Comparison of ENCODE assay signal across 17 cellular contexts in the genomic region with DNA sequence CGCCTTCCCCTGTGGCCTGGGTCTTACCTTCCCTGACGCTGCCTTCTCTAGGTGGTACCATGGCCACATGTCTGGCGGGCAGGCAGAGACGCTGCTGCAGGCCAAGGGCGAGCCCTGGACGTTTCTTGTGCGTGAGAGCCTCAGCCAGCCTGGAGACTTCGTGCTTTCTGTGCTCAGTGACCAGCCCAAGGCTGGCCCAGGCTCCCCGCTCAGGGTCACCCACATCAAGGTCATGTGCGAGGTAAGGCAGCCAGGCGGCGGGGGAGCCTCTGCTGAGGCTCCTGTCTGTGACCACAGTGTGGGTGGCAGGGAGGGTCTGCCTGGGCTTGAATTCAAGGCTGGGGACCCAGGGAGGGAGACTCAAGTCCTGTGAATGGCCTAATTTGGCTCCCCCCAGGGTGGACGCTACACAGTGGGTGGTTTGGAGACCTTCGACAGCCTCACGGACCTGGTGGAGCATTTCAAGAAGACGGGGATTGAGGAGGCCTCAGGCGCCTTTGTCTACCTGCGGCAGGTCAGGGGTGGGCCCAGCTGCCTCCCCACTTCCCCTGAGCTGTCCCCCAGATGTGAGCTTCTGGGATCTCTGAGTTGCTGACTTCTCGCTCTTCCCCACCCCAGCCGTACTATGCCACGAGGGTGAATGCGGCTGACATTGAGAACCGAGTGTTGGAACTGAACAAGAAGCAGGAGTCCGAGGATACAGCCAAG. TPM values are rescaled to one million over a fixed set of nuclear protein-coding genes. Genes with fewer than 3 reads are reported as not detected.
A peak's percentile ranks its signal among the peaks of the same experiment; 100 is the strongest.
DNase-seq lines count a peak whose midpoint lies in the region; ATAC-seq and TF ChIP-seq lines count a peak whose summit lies in the region.
"Had no signal": no experiment of that assay in that cellular context is flagged by ENCODE, and none has a peak within 500 bp of the region (broad histone marks: within the 10 kb centered on the region; RNA-seq: fewer than 3 reads in every experiment).

No MANE protein-coding gene starts in this region.

- no peak overlapping the region for H2BK120ac ChIP-seq in H9 (ENCODE audit: low read depth, low read length, poor library complexity, severe bottlenecking)

- H3K23me2 ChIP-seq in H9 (ENCODE audit: insufficient read length, low read depth, low read length, poor library complexity, severe bottlenecking): no peaks in the 10 kb centered on the region

- no peak for TF ChIP-seq EP300 in SK-N-SH (IDR thresholded peaks at IDR 0.05; ENCODE audit: borderline replicate concordance in 1 of 2, low read depth in 1 of 2, low read length in 1 of 2)

- no peak overlapping the region for H3K23ac ChIP-seq in H9 (ENCODE audit: insufficient read length, low read depth, low read length)

- no peaks in the 10 kb centered on the region for H3K79me1 ChIP-seq in H9 (ENCODE audit: insufficient read depth, low read depth, low read length, poor library complexity, severe bottlenecking)

- no peak overlapping the region for H2BK15ac ChIP-seq in H9 (ENCODE audit: low read depth, low read length)

- H3K18ac ChIP-seq in H9 (ENCODE audit: insufficient read length, low read depth, low read length): no peak overlapping the region

- H3K79me2 ChIP-seq in SK-N-SH (ENCODE audit: insufficient read depth): no peaks in the 10 kb centered on the region
- H3K79me2 ChIP-seq in MM.1S (ENCODE audit: low read length): peaks cover 92% of the 10 kb centered on the region
- no peaks in the 10 kb centered on the region for H3K79me2 ChIP-seq in H9 (ENCODE audit: insufficient read depth, low read length)

- H2BK5ac ChIP-seq in H9 (ENCODE audit: insufficient read length, low read length): no peak overlapping the region

- peak overlapping the region; percentile 96 for H3K4me3 Mint-ChIP-seq in stimulated activated memory B cell treated with anti-CD40 and anti-IgM and Interleukin-4, amounts not matched to agents 10 μg/mL and 1 μg/mL and 100 μg/mL, for 72 hours
- H3K4me3 Mint-ChIP-seq in H9: no peak overlapping the region

- no peak for ATAC-seq in SK-N-SH treated with all-trans-retinoic acid at 6 μM for 48 hours
- no peak for ATAC-seq in stimulated activated memory B cell treated with anti-CD40 and anti-IgM and Interleukin-4, amounts not matched to agents 10 μg/mL and 1 μg/mL and 100 μg/mL, for 72 hours
- no peak for ATAC-seq in GM21515 (IDR thresholded peaks at IDR 0.05; ENCODE audit: unreplicated experiment)

- no peak overlapping the region for H2BK20ac ChIP-seq in H9 (ENCODE audit: low read depth, low read length, poor library complexity, severe bottlenecking)

- H3K9me2 ChIP-seq in SK-N-SH (no peaks in the 10 kb centered on the region), MM.1S (replicated peaks; ENCODE audit: insufficient read depth, low read length) (no peaks in the 10 kb centered on the region)

- no peak overlapping the region for H2AK5ac ChIP-seq in H9 (ENCODE audit: insufficient read length, low read length)

- peak; percentile 24 for DNase-seq in SK-N-SH
- no peak for DNase-seq in MM.1S
- DNase-seq in effector memory CD4-positive, alpha-beta T cell: no peak
- no peak for DNase-seq in H7
- no peak for DNase-seq in H9
- DNase-seq: activated gamma-delta T cell treated with Interleukin-2 at 50 U/mL for 16 hours; effector CD4-positive, alpha-beta T cell; GM23248; NCI-H2029; OCI-M1 had no signal

- H3K4me2 ChIP-seq in SK-N-SH (no peak overlapping the region), MM.1S (ENCODE audit: low read depth, low read length) (no peak overlapping the region), H9 (ENCODE audit: insufficient read depth, insufficient read length, low read length) (no peak overlapping the region)

- H3K14ac ChIP-seq in H9 (ENCODE audit: insufficient read depth, low read length): no peak overlapping the region

- H3K36me3 Mint-ChIP-seq in stimulated activated memory B cell treated with anti-CD40 and anti-IgM and Interleukin-4, amounts not matched to agents 10 μg/mL and 1 μg/mL and 100 μg/mL, for 72 hours: peaks cover 75% of the 10 kb centered on the region
- peaks cover 0 to 6% (median 0%) of the 10 kb centered on the region in 3 experiments; a peak in 4 of 7 replicates for H3K36me3 Mint-ChIP-seq in H9 (ENCODE audit: insufficient read depth in 1 of 3, low read depth in 3 of 3)

- no peak overlapping the region for H2BK12ac ChIP-seq in H9 (ENCODE audit: insufficient read length, low read depth, low read length)

- no peaks in the 10 kb centered on the region for H3K4me1 ChIP-seq in SK-N-SH (ENCODE audit: control insufficient read depth in 1 of 2, insufficient read depth in 2 of 2, low read depth in 1 of 2, low read length in 1 of 2)
- peaks cover 76% of the 10 kb centered on the region for H3K4me1 ChIP-seq in MM.1S (ENCODE audit: low read length)
- H3K4me1 ChIP-seq in effector memory CD4-positive, alpha-beta T cell (ENCODE audit: control insufficient read depth, insufficient read depth, low read length, poor library complexity, severe bottlenecking): peaks cover 81% of the 10 kb centered on the region
- H3K4me1 ChIP-seq in H9 (ENCODE audit: insufficient read depth, low read length): peaks cover 2% of the 10 kb centered on the region; the same call in 1 of the 2 replicates

- peak overlapping the region; percentile 98 for H3K27ac Mint-ChIP-seq in stimulated activated memory B cell treated with anti-CD40 and anti-IgM and Interleukin-4, amounts not matched to agents 10 μg/mL and 1 μg/mL and 100 μg/mL, for 72 hours
- H3K27ac Mint-ChIP-seq in H9: peak overlapping the region in 1 of 3 experiments; percentile 49; a peak in 2 of 7 replicates

- H2AFZ ChIP-seq in SK-N-SH (ENCODE audit: low read depth): no peak overlapping the region
- H2AFZ ChIP-seq in MM.1S (ENCODE audit: low read length): no peak overlapping the region
- H2AFZ ChIP-seq in H9 (ENCODE audit: low read length): no peak overlapping the region
- H2AFZ ChIP-seq: GM23248 had no signal

- TF ChIP-seq RAD21 in SK-N-SH (IDR thresholded peaks at IDR 0.05; ENCODE audit: low read length): no peak

- no peaks in the 10 kb centered on the region for H3K27me3 Mint-ChIP-seq in stimulated activated memory B cell treated with anti-CD40 and anti-IgM and Interleukin-4, amounts not matched to agents 10 μg/mL and 1 μg/mL and 100 μg/mL, for 72 hours
- H3K27me3 Mint-ChIP-seq in H9 (ENCODE audit: low read depth): no peaks in the 10 kb centered on the region; the same call in 1 of the 2 replicates

- no peaks in the 10 kb centered on the region for H3K36me3 ChIP-seq in SK-N-SH (replicated peaks in 1 of 2; ENCODE audit: control insufficient read depth in 1 of 2, insufficient read depth in 2 of 2, low read length in 1 of 2)
- no peaks in the 10 kb centered on the region; the same call in 1 of the 2 replicates for H3K36me3 ChIP-seq in MM.1S (replicated peaks; ENCODE audit: insufficient read depth, low read length)
- peaks cover 35% of the 10 kb centered on the region for H3K36me3 ChIP-seq in effector memory CD4-positive, alpha-beta T cell (ENCODE audit: control insufficient read depth, insufficient read depth, low read length)
- no peaks in the 10 kb centered on the region; the same call in 1 of the 2 replicates for H3K36me3 ChIP-seq in H7 (replicated peaks; ENCODE audit: control insufficient read depth, insufficient read depth, low read length)

- H4K20me1 ChIP-seq in SK-N-SH (ENCODE audit: insufficient read depth) (no peaks in the 10 kb centered on the region), MM.1S (ENCODE audit: insufficient read depth, low read length) (no peaks in the 10 kb centered on the region), H9 (ENCODE audit: control insufficient read depth, insufficient read depth, insufficient read length) (no peaks in the 10 kb centered on the region)

- H3K9me3 Mint-ChIP-seq in stimulated activated memory B cell treated with anti-CD40 and anti-IgM and Interleukin-4, amounts not matched to agents 10 μg/mL and 1 μg/mL and 100 μg/mL, for 72 hours: no peaks in the 10 kb centered on the region
- no peaks in the 10 kb centered on the region for H3K9me3 Mint-ChIP-seq in H9

- no peak overlapping the region for H3K9ac ChIP-seq in SK-N-SH
- no peak overlapping the region for H3K9ac ChIP-seq in MM.1S (ENCODE audit: low read length)
- H3K9ac ChIP-seq in H9 (ENCODE audit: extremely low read depth, insufficient read length, low read length): no peak overlapping the region
- H3K9ac ChIP-seq: GM23248 had no signal

- TF ChIP-seq CTCF in SK-N-SH (IDR thresholded peaks at IDR 0.05) (no peak), MM.1S (IDR thresholded peaks at IDR 0.05; ENCODE audit: low read length) (no peak), H9 (conservative IDR thresholded peaks at IDR 0.05) (no peak)

- H4K5ac ChIP-seq in H9 (ENCODE audit: insufficient read length, low read depth, low read length): no peak overlapping the region

- H3K4me3 ChIP-seq in SK-N-SH (ENCODE audit: low read depth in 2 of 2, low read length in 1 of 2) (no peak overlapping the region), MM.1S (ENCODE audit: low read length) (no peak overlapping the region), H7 (ENCODE audit: insufficient read depth, low read depth, low read length) (no peak overlapping the region)
- no peak overlapping the region for H3K4me3 ChIP-seq in effector memory CD4-positive, alpha-beta T cell (ENCODE audit: insufficient read depth, low read depth, low read length, poor library complexity, severe bottlenecking)
- H3K4me3 ChIP-seq: GM23248 had no signal

- no peak overlapping the region for H4K91ac ChIP-seq in H9 (ENCODE audit: insufficient read length, low read depth, low read length)

- POLR2A ChIA-PET in SK-N-SH (lab: Yijun Ruan, JAX): no interaction called here

- no peak overlapping the region for H4K8ac ChIP-seq in H9 (replicated peaks; ENCODE audit: insufficient read length, low read depth, low read length)

- no peak overlapping the region for H3T11ph ChIP-seq in H9 (ENCODE audit: low read length)

- H3K27ac ChIP-seq in SK-N-SH (ENCODE audit: low read depth in 2 of 2, low read length in 1 of 2) (no peak overlapping the region), MM.1S (ENCODE audit: low read length) (peak overlapping the region; percentile 97; the same call in 1 of the 2 replicates), H9 (ENCODE audit: insufficient read length, low read depth, low read length) (no peak overlapping the region)
- H3K27ac ChIP-seq in effector memory CD4-positive, alpha-beta T cell (ENCODE audit: insufficient read depth, low read length, poor library complexity, severe bottlenecking): peak overlapping the region; percentile 96
- H3K27ac ChIP-seq: 22Rv1, GM23248 had no signal

- CTCF ChIA-PET in SK-N-SH (lab: Yijun Ruan, JAX): interaction anchor here (1.6 to 2.4 kb wide), 3 partner anchors 9 to 30 kb away, joined by 4 to 15 read pairs (median 4); no protein-coding TSS in a partner anchor

- no peaks in the 10 kb centered on the region for H3F3A ChIP-seq in SK-N-SH (replicated peaks; ENCODE audit: insufficient read depth)
- H3F3A ChIP-seq in MM.1S (ENCODE audit: insufficient read depth, low read length): peaks cover 50% of the 10 kb centered on the region

- H3K56ac ChIP-seq in H9 (ENCODE audit: insufficient read length, low read depth, low read length): no peak overlapping the region

- no peaks in the 10 kb centered on the region for H3K9me3 ChIP-seq in SK-N-SH
- H3K9me3 ChIP-seq in MM.1S (replicated peaks; ENCODE audit: insufficient read depth, low read length): no peaks in the 10 kb centered on the region
- no peaks in the 10 kb centered on the region for H3K9me3 ChIP-seq in effector memory CD4-positive, alpha-beta T cell (ENCODE audit: control insufficient read depth, low read length)
- H3K9me3 ChIP-seq in H9 (ENCODE audit: control insufficient read depth, low read depth, low read length): no peaks in the 10 kb centered on the region
- H3K9me3 ChIP-seq: heart left ventricle had no signal

- H3K4ac ChIP-seq in H9 (ENCODE audit: low read depth, low read length): no peak overlapping the region

- H3K27me3 ChIP-seq in SK-N-SH (ENCODE audit: insufficient read depth) (no peaks in the 10 kb centered on the region), MM.1S (replicated peaks; ENCODE audit: insufficient read depth, low read length) (no peaks in the 10 kb centered on the region), H7 (ENCODE audit: control insufficient read depth, insufficient read depth, low read length) (no peaks in the 10 kb centered on the region), H9 (ENCODE audit: insufficient read depth, low read length) (no peaks in the 10 kb centered on the region)
- no peaks in the 10 kb centered on the region for H3K27me3 ChIP-seq in effector memory CD4-positive, alpha-beta T cell (replicated peaks; ENCODE audit: control insufficient read depth, insufficient read depth, low read length, poor library complexity, severe bottlenecking)
- H3K27me3 ChIP-seq: heart left ventricle had no signal

- H3K4me1 Mint-ChIP-seq in stimulated activated memory B cell treated with anti-CD40 and anti-IgM and Interleukin-4, amounts not matched to agents 10 μg/mL and 1 μg/mL and 100 μg/mL, for 72 hours: peaks cover 88% of the 10 kb centered on the region
- H3K4me1 Mint-ChIP-seq in H9: peaks cover 19 to 33% of the 10 kb centered on the region in 2 experiments

- 81% methylated on average over 16 of the region's 24 CpGs for WGBS in SK-N-SH (ENCODE audit: low lambda C conversion rate)
- WGBS in H9 (ENCODE audit: extremely low coverage, insufficient read length, low lambda C conversion rate): no CpG with 5 or more reads among the region's 24 CpGs

RNA-seq across cellular contexts. Expression of gene PTPN6, which starts 3.8 kb away (rescaled TPM):
- polyA plus RNA-seq in SK-N-SH (2012; rRNA removed): 0.12 and 0.18 TPM in 2 replicates
- polyA plus RNA-seq in SK-N-SH (2012; cell fraction: cytosol; rRNA removed): 0.09 TPM in 1 of 2 replicates, not detected in the other
- polyA plus RNA-seq in SK-N-SH (2012; cell fraction: nucleus; rRNA removed): 0.43 and 0.96 TPM in 2 replicates
- 25.0 and 34.3 TPM in 2 replicates for total RNA-seq in H7 (2014; rRNA removed; shearing (Covaris generic))
- total RNA-seq in H9 (2021): 18.2 and 19.8 TPM in 2 replicates
- total RNA-seq: Daoy, GM23248 had no signal

RNA-seq across cellular contexts. Expression of gene C12orf57, which starts 11.1 kb away (rescaled TPM):
- polyA plus RNA-seq in SK-N-SH (2012; rRNA removed): 560 and 659 TPM in 2 replicates
- polyA plus RNA-seq in SK-N-SH (2012; cell fraction: cytosol; rRNA removed): 378 and 573 TPM in 2 replicates
- 265 and 491 TPM in 2 replicates for polyA plus RNA-seq in SK-N-SH (2012; cell fraction: nucleus; rRNA removed)
- 136 and 153 TPM in 2 replicates for total RNA-seq in H7 (2014; rRNA removed; shearing (Covaris generic))
- 195 TPM in 2 replicates for total RNA-seq in H9 (2021)

RNA-seq across cellular contexts. Expression of gene RNU7-1, which starts 11.3 kb away (rescaled TPM):
- not detected in 2 replicates for polyA plus RNA-seq in SK-N-SH (2012; rRNA removed)
- not detected in 2 replicates for polyA plus RNA-seq in SK-N-SH (2012; cell fraction: cytosol; rRNA removed)
- not detected in 2 replicates for polyA plus RNA-seq in SK-N-SH (2012; cell fraction: nucleus; rRNA removed)
- total RNA-seq in H7 (2014; rRNA removed; shearing (Covaris generic)): not detected in 2 replicates
- not detected in 2 replicates for total RNA-seq in H9 (2021)
- total RNA-seq: Daoy, GM23248, heart left ventricle, lung microvascular endothelial cell had no signal
- polyA plus RNA-seq: GM23248, heart left ventricle had no signal

RNA-seq across cellular contexts. Expression of gene PHB2, which starts 15.6 kb away (rescaled TPM):
- polyA plus RNA-seq in SK-N-SH (2012; rRNA removed): 386 and 447 TPM in 2 replicates
- polyA plus RNA-seq in SK-N-SH (2012; cell fraction: cytosol; rRNA removed): 287 and 379 TPM in 2 replicates
- 324 and 396 TPM in 2 replicates for polyA plus RNA-seq in SK-N-SH (2012; cell fraction: nucleus; rRNA removed)
- 482 and 560 TPM in 2 replicates for total RNA-seq in H7 (2014; rRNA removed; shearing (Covaris generic))
- total RNA-seq in H9 (2021): 370 and 383 TPM in 2 replicates

RNA-seq across cellular contexts. Expression of gene EMG1, which starts 15.8 kb away (rescaled TPM):
- 77.4 and 82.8 TPM in 2 replicates for polyA plus RNA-seq in SK-N-SH (2012; rRNA removed)
- polyA plus RNA-seq in SK-N-SH (2012; cell fraction: cytosol; rRNA removed): 74.4 and 76.0 TPM in 2 replicates
- polyA plus RNA-seq in SK-N-SH (2012; cell fraction: nucleus; rRNA removed): 73.4 and 75.5 TPM in 2 replicates
- 56.6 and 59.5 TPM in 2 replicates for total RNA-seq in H7 (2014; rRNA removed; shearing (Covaris generic))
- 62.7 and 67.4 TPM in 2 replicates for total RNA-seq in H9 (2021)

Comparison
In these comparisons a context has a peak if more than half of its experiments do, and no peak if none do; other contexts are left out.
1. H3K27ac ChIP-seq: peak in MM.1S (single experiment) and effector memory CD4-positive, alpha-beta T cell (single experiment); none in SK-N-SH (0 of 2) and H9 (single experiment).